Comparison of ENCODE assay signal across 19 cellular contexts in genomic region chr21:46627726-46628125, GRCh38. TPM values are rescaled to one million over a fixed set of nuclear protein-coding genes. Genes with fewer than 3 reads are reported as not detected.
DNase-seq lines count a peak whose midpoint lies in the region; ATAC-seq and TF ChIP-seq lines count a peak whose summit lies in the region.
"Had no signal": no experiment of that assay in that cellular context is flagged by ENCODE, and none has a peak within 500 bp of the region (broad histone marks: within the 10 kb centered on the region; RNA-seq: fewer than 3 reads in every experiment).

No MANE protein-coding gene starts in this region.

- H3K4me3 Mint-ChIP-seq in CD4-positive, alpha-beta memory T cell: peak overlapping the region in 1 of 8 donors; percentile 12

- WGBS in sigmoid colon, 2 donors: 88 to 90% methylated on average over 4 of the region's 4 CpGs

- intact Hi-C loops in CD4-positive, alpha-beta memory T cell (cut with micrococcal nuclease): no loop called here
- intact Hi-C loops in PC-3 (cut with micrococcal nuclease) (no loop called here), sigmoid colon (cut with DNase I) (no loop called here)

- H3K4me3 ChIP-seq in BLaER1 (no peak overlapping the region), PC-3 (ENCODE audit: low read length) (no peak overlapping the region), sigmoid colon (no peak overlapping the region)
- no peak overlapping the region for H3K4me3 ChIP-seq in CD4-positive, alpha-beta memory T cell (ENCODE audit: low read length in 2 of 2)
- H3K4me3 ChIP-seq: A549, SJCRH30 had no signal

- H3K27ac ChIP-seq in BLaER1 (no peak overlapping the region), PC-3 (ENCODE audit: low read length) (no peak overlapping the region), sigmoid colon (no peak overlapping the region)
- no peak overlapping the region for H3K27ac ChIP-seq in CD4-positive, alpha-beta memory T cell (ENCODE audit: low read depth, low read length)
- H3K27ac ChIP-seq: A549, SJCRH30 had no signal

- H4K20me1 ChIP-seq in BLaER1 (no peaks in the 10 kb centered on the region), PC-3 (ENCODE audit: low read length) (no peaks in the 10 kb centered on the region)

- peaks cover 18 to 75% (median 35%) of the 10 kb centered on the region in 4 donors for H3K4me1 Mint-ChIP-seq in CD4-positive, alpha-beta memory T cell

- H3K27me3 ChIP-seq in BLaER1 (no peaks in the 10 kb centered on the region), PC-3 (ENCODE audit: low read length) (no peaks in the 10 kb centered on the region), sigmoid colon (peaks cover 0 to 4% (median 0%) of the 10 kb centered on the region in 3 donors)
- no peaks in the 10 kb centered on the region for H3K27me3 ChIP-seq in CD4-positive, alpha-beta memory T cell (ENCODE audit: insufficient read depth, low read length)
- H3K27me3 ChIP-seq: SJCRH30 had no signal

- H3K4me2 ChIP-seq in BLaER1 (0 out of 2 replicates have a peak overlapping the region, but pooled peaks have one; percentile 44), PC-3 (ENCODE audit: low read length) (no peak overlapping the region)
- H3K4me2 ChIP-seq: A549 had no signal

- TF ChIP-seq POLR2A in sigmoid colon (IDR thresholded peaks at IDR 0.05): no peak

- H3K9me2 ChIP-seq in PC-3 (replicated peaks; ENCODE audit: low read length): no peaks in the 10 kb centered on the region

- H3K27ac Mint-ChIP-seq in CD4-positive, alpha-beta memory T cell: peak overlapping the region in 4 of 7 donors; percentile 81 to 99 (median 90)

- CTCF ChIA-PET in CD4-positive, alpha-beta memory T cell (lab: Charles Lee; ENCODE audit: partially characterized antibody): no interaction called here
- CTCF ChIA-PET in PC-3 (lab: Charles Lee): no interaction called here

- H3K36me3 Mint-ChIP-seq in CD4-positive, alpha-beta memory T cell: peaks cover 4 to 7% of the 10 kb centered on the region in 2 donors

- no peak for TF ChIP-seq CTCF in PC-3 (conservative IDR thresholded peaks at IDR 0.05; ENCODE audit: low read depth, low read length)
- TF ChIP-seq CTCF in sigmoid colon (IDR thresholded peaks at IDR 0.05): no peak

- no peak overlapping the region for H2AFZ ChIP-seq in PC-3 (ENCODE audit: low read length)

- DNase-seq in CD4-positive, alpha-beta memory T cell: no peak
- peak; percentile 4 for DNase-seq in PC-3
- DNase-seq in islet precursor cell: peak; percentile 57
- DNase-seq in sigmoid colon: no peak
- no peak for DNase-seq in AG08395 (ENCODE audit: low spot score)
- no peak for DNase-seq in T1000 (lab: John Stamatoyannopoulos, UW)
- DNase-seq in NCI-H1436 (lab: John Stamatoyannopoulos, UW): no peak
- DNase-seq: C1 segment of cervical spinal cord, KG1, NCI-H187, NCI-H2107, NCI-H2227 treated with DMSO at 0.1 percent for 48 hours, NCI-H524, NCI-H82, SJCRH30 had no signal

- no peak for TF ChIP-seq EP300 in sigmoid colon (IDR thresholded peaks at IDR 0.05)

- no peaks in the 10 kb centered on the region for H3K36me3 ChIP-seq in BLaER1
- H3K36me3 ChIP-seq in CD4-positive, alpha-beta memory T cell (ENCODE audit: insufficient read depth, low read length): no peaks in the 10 kb centered on the region
- no peaks in the 10 kb centered on the region for H3K36me3 ChIP-seq in PC-3 (ENCODE audit: low read depth, low read length)
- H3K36me3 ChIP-seq in sigmoid colon: no peaks in the 10 kb centered on the region
- H3K36me3 ChIP-seq: SJCRH30 had no signal

- BruUV-seq in PC-3 (replicated peaks; lab: Mats Ljungman, UMichigan): no TSS peak

- H3F3A ChIP-seq in PC-3 (ENCODE audit: low read length, unreplicated experiment): no peaks in the 10 kb centered on the region

- H3K4me1 ChIP-seq in BLaER1 (peaks cover 20% of the 10 kb centered on the region), PC-3 (ENCODE audit: insufficient read depth, low read length) (no peaks in the 10 kb centered on the region), sigmoid colon (peaks cover 0 to 7% (median 0%) of the 10 kb centered on the region in 4 donors)
- H3K4me1 ChIP-seq in CD4-positive, alpha-beta memory T cell (ENCODE audit: insufficient read depth, low read length): peaks cover 30% of the 10 kb centered on the region
- H3K4me1 ChIP-seq: A549, SJCRH30 had no signal

- POLR2A ChIA-PET in CD4-positive, alpha-beta memory T cell (lab: Charles Lee; ENCODE audit: partially characterized antibody): interaction anchor here (1.1 to 2.9 kb wide), 2 partner anchors 9 to 15 kb away, joined by 4 to 22 read pairs; partner anchors contain the start of gene PRMT2
- POLR2A ChIA-PET in PC-3 (lab: Charles Lee; ENCODE audit: unreplicated experiment): no interaction called here

- no peak overlapping the region for H3K9ac ChIP-seq in BLaER1
- no peak overlapping the region for H3K9ac ChIP-seq in PC-3 (ENCODE audit: low read length)

- peaks cover 0 to 16% (median 9%) of the 10 kb centered on the region in 8 donors for H3K9me3 Mint-ChIP-seq in CD4-positive, alpha-beta memory T cell

- no peaks in the 10 kb centered on the region for H3K79me2 ChIP-seq in PC-3 (ENCODE audit: low read length)

- ATAC-seq in PC-3: no peak
- ATAC-seq: A549 had no signal

- H3K9me3 ChIP-seq in BLaER1 (peaks cover 34% of the 10 kb centered on the region), PC-3 (ENCODE audit: low read length) (no peaks in the 10 kb centered on the region), sigmoid colon (peaks cover 0 to 12% (median 5%) of the 10 kb centered on the region in 4 donors)
- peaks cover 0 to 4% of the 10 kb centered on the region in 2 donors for H3K9me3 ChIP-seq in CD4-positive, alpha-beta memory T cell (ENCODE audit: control insufficient read depth in 1 of 2, low read length in 2 of 2)
- H3K9me3 ChIP-seq: SJCRH30 had no signal

- no peaks in the 10 kb centered on the region for H3K27me3 Mint-ChIP-seq in CD4-positive, alpha-beta memory T cell

RNA-seq across cellular contexts. Expression of gene PRMT2, which starts 7.7 kb away (rescaled TPM):
- 100 to 1,000 TPM; 175 to 177 TPM for total RNA-seq in CD4-positive, alpha-beta memory T cell
- 100 to 1,000 TPM; 218 to 348 TPM for polyA plus RNA-seq in CD4-positive, alpha-beta memory T cell
- 101 and 128 TPM in 2 replicates for total RNA-seq in PC-3 (2014; rRNA removed)
- 100 to 1,000 TPM in 3 of 4 donors, 10 to 100 TPM in 1; 85.7 to 128 (median 109) TPM for total RNA-seq in sigmoid colon
- polyA plus RNA-seq in sigmoid colon: 10 to 100 TPM; 68.0 to 96.1 (median 90.4) TPM

RNA-seq across cellular contexts. Expression of gene S100B, which starts 22.8 kb away (rescaled TPM):
- not detected for total RNA-seq in CD4-positive, alpha-beta memory T cell
- polyA plus RNA-seq in CD4-positive, alpha-beta memory T cell: under 1 TPM; 0.54 to 0.73 TPM
- not detected in 2 replicates for total RNA-seq in PC-3 (2014; rRNA removed)
- 100 to 1,000 TPM in 1 of 4 donors, 10 to 100 TPM in 3; 28.5 to 126 (median 41.0) TPM for total RNA-seq in sigmoid colon
- 10 to 100 TPM; 14.3 to 23.7 (median 20.4) TPM for polyA plus RNA-seq in sigmoid colon
- total RNA-seq: H4, HepG2 had no signal
- polyA plus RNA-seq: A549, HepG2 had no signal

Comparison
In these comparisons a context has a peak if more than half of its experiments do, and no peak if none do; other contexts are left out.
1. DNase-seq: peak in PC-3 (single experiment) and islet precursor cell (single experiment); none in CD4-positive, alpha-beta memory T cell (0 of 5), sigmoid colon (single experiment), AG08395 (single experiment), T1000 (single experiment) and NCI-H1436 (single experiment).
2. RNA of gene S100B, which starts 22.8 kb away (total RNA-seq): 28.5 to 126 TPM in sigmoid colon; not detected in CD4-positive, alpha-beta memory T cell and not detected in PC-3; every median in the first group is over 10 times any median in the second.